Comparison of ENCODE assay signal across 21 cellular contexts in the genomic region with DNA sequence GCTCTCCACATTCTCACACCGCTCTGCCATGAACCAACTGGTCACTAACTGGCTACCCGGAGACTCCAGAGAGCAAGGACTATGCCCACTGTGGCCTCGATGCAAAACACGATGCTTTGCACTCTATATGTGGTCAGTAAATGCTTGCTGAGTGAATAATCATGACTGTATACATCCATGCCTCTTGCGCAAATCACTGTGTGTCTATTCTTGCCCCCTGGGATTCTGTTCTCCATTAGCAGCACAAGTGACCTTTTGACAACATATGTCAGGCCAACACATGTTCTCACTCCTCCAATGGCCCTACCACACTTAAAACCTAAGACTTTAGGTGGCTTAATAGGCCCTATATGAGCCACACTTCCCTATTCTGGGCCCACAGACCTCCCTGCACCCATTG. TPM values are rescaled to one million over a fixed set of nuclear protein-coding genes. Genes with fewer than 3 reads are reported as not detected.
DNase-seq lines count a peak whose midpoint lies in the region; ATAC-seq, FAIRE-seq and TF ChIP-seq lines count a peak whose summit lies in the region.
"Had no signal": no experiment of that assay in that cellular context is flagged by ENCODE, and none has a peak within 500 bp of the region (broad histone marks: within the 10 kb centered on the region; RNA-seq: fewer than 3 reads in every experiment).

No MANE protein-coding gene starts in this region.

- H3K27ac ChIP-seq in HepG2 (ENCODE audit: extremely low read length, insufficient read depth, low read length), result no peak overlapping the region
- no peak overlapping the region for H3K27ac ChIP-seq in right lobe of liver
- H3K27ac ChIP-seq in GM12878 (ENCODE audit: control insufficient read depth, insufficient read depth), result no peak overlapping the region
- no peak overlapping the region for H3K27ac ChIP-seq in mesendoderm (ENCODE audit: low read depth, low read length)
- H3K27ac ChIP-seq: C4-2B, heart left ventricle, SJCRH30 had no signal

- H4K20me1 ChIP-seq in HepG2 (ENCODE audit: insufficient read depth, low read length) (no peaks in the 10 kb centered on the region), GM12878 (ENCODE audit: control insufficient read depth, insufficient read depth) (no peaks in the 10 kb centered on the region)

- FAIRE-seq in HepG2 (lab: Jason Lieb, UNC), result no peak
- FAIRE-seq in GM12878 (lab: Jason Lieb, UNC), result no peak
- FAIRE-seq: GM18507, kidney had no signal

- SMC1A ChIA-PET in GM12878 (lab: Charles Lee; ENCODE audit: uncharacterized antibody, unreplicated experiment), result interaction anchor here (1.2 kb wide), 1 partner anchor 19 kb away, joined by 3 read pairs; no protein-coding TSS in a partner anchor

- no peak overlapping the region for H2BK5ac ChIP-seq in mesendoderm (ENCODE audit: low read length)

- WGBS in HepG2 (ENCODE audit: low lambda C conversion rate), result 78% methylated on average over 5 of the region's 5 CpGs
- WGBS in right lobe of liver (ENCODE audit: insufficient coverage, low coverage, low lambda C conversion rate, missing lambda C conversion rate), result 87% methylated on average over 3 of the region's 5 CpGs
- WGBS in GM12878 (ENCODE audit: insufficient coverage, insufficient replicate concordance, low lambda C conversion rate, missing lambda C conversion rate), result 27% methylated on average over 5 of the region's 5 CpGs
- no CpG with 5 or more reads among the region's 5 CpGs for WGBS in mesendoderm (ENCODE audit: extremely low coverage, insufficient coverage, low lambda C conversion rate)

- H3K4me1 ChIP-seq in HepG2 (ENCODE audit: insufficient read depth, low read length) (peaks cover 8% of the 10 kb centered on the region), right lobe of liver (no peaks in the 10 kb centered on the region), GM12878 (ENCODE audit: control insufficient read depth, insufficient read depth, low read length) (no peaks in the 10 kb centered on the region), mesendoderm (ENCODE audit: control insufficient read depth, low read depth, low read length) (no peaks in the 10 kb centered on the region), HAP-1 (no peaks in the 10 kb centered on the region)
- H3K4me1 ChIP-seq: SJCRH30 had no signal

- no peak overlapping the region for H2AK5ac ChIP-seq in mesendoderm (ENCODE audit: low read length)

- RAD21 ChIA-PET in GM12878 (lab: Charles Lee; ENCODE audit: unreplicated experiment), result no interaction called here

- in situ Hi-C loops in HepG2 (cut with HindIII; ENCODE audit: extremely low pct_ligation_motif_present, low pct_unique_long_range_greater_than_20kb), result no loop called here
- in situ Hi-C loops in GM12878 (cut with MboI), result no loop called here
- in situ Hi-C loops in HAP-1 (cut with MboI; ENCODE audit: low sequenced_read_pairs), result no loop called here

- H3K27me3 ChIP-seq in HepG2 (ENCODE audit: control insufficient read depth in 1 of 2, insufficient read depth in 2 of 2, low read length in 2 of 2), result no peaks in the 10 kb centered on the region
- no peaks in the 10 kb centered on the region for H3K27me3 ChIP-seq in right lobe of liver
- H3K27me3 ChIP-seq in GM12878 (replicated peaks in 1 of 2; ENCODE audit: control insufficient read depth in 2 of 2, insufficient read depth in 2 of 2, low read length in 1 of 2), result no peaks in the 10 kb centered on the region
- H3K27me3 ChIP-seq in mesendoderm (ENCODE audit: insufficient read depth, low read length, poor library complexity), result no peaks in the 10 kb centered on the region
- no peaks in the 10 kb centered on the region for H3K27me3 ChIP-seq in HAP-1 (ENCODE audit: low read depth)
- H3K27me3 ChIP-seq: heart left ventricle, SJCRH30 had no signal

- TF ChIP-seq RAD21 in HepG2 (CRISPR knock-in tag; IDR thresholded peaks at IDR 0.05) (no peak), GM12878 (IDR thresholded peaks at IDR 0.05; ENCODE audit: insufficient read depth, low read depth, low read length) (no peak)

- H3K36me3 ChIP-seq in HepG2 (replicated peaks in 1 of 2; ENCODE audit: control insufficient read depth in 1 of 2, insufficient read depth in 2 of 2, low read length in 2 of 2) (0 out of 5 replicates have a peak, but pooled peaks cover 0 to 1% of the 10 kb centered on the region in 2 experiments), right lobe of liver (no peaks in the 10 kb centered on the region), GM12878 (ENCODE audit: control insufficient read depth in 2 of 2, insufficient read depth in 2 of 2, low read length in 1 of 2) (no peaks in the 10 kb centered on the region), mesendoderm (ENCODE audit: control insufficient read depth, insufficient read depth, low read length) (no peaks in the 10 kb centered on the region), HAP-1 (replicated peaks) (no peaks in the 10 kb centered on the region)
- H3K36me3 ChIP-seq: heart left ventricle, SJCRH30 had no signal

- H3K4ac ChIP-seq in mesendoderm (ENCODE audit: low read depth, low read length), result no peak overlapping the region

- no peak overlapping the region for H2BK15ac ChIP-seq in mesendoderm (replicated peaks; ENCODE audit: low read depth)

- no peak overlapping the region for H3K4me2 ChIP-seq in HepG2 (ENCODE audit: low read depth, low read length)
- no peak overlapping the region for H3K4me2 ChIP-seq in GM12878 (ENCODE audit: control insufficient read depth, insufficient read depth)
- H3K4me2 ChIP-seq in mesendoderm (ENCODE audit: low read length), result no peak overlapping the region

- ATAC-seq in HepG2 (no peak), right lobe of liver (no peak), GM12878 (no peak)
- ATAC-seq: effector memory CD8-positive, alpha-beta T cell; heart left ventricle; stimulated activated naive CD8-positive, alpha-beta T cell treated with anti-CD3 and anti-CD28 coated beads, Interleukin-15, Interleukin-2, amounts not matched to agents 100 U/mL and 50 U/mL, for 24 hours had no signal

- no TSS peak for BruUV-seq in HepG2 (replicated peaks; lab: Mats Ljungman, UMichigan)
- no TSS peak for BruUV-seq in GM12878 (replicated peaks; lab: Mats Ljungman, UMichigan)

- POLR2A ChIA-PET in HepG2 (lab: Yijun Ruan, JAX) (no interaction called here), GM12878 (lab: Charles Lee) (no interaction called here)

- no peaks in the 10 kb centered on the region for H3K79me2 ChIP-seq in HepG2 (ENCODE audit: insufficient read depth, low read length)
- H3K79me2 ChIP-seq in GM12878 (ENCODE audit: control insufficient read depth, insufficient read depth, low read length), result no peaks in the 10 kb centered on the region
- H3K79me2 ChIP-seq in mesendoderm (ENCODE audit: control insufficient read depth, insufficient read depth, low read length), result no peaks in the 10 kb centered on the region

- TF ChIP-seq POLR2A in HepG2 (IDR thresholded peaks at IDR 0.05; ENCODE audit: insufficient read depth in 1 of 2, low read depth in 2 of 2, low read length in 2 of 2) (no peak), right lobe of liver (IDR thresholded peaks at IDR 0.05) (no peak), GM12878 (IDR thresholded peaks at IDR 0.05; ENCODE audit: low read depth, low read length) (no peak)

- H4K8ac ChIP-seq in mesendoderm (ENCODE audit: low read depth, low read length), result no peak overlapping the region

- H3K9ac ChIP-seq in HepG2 (ENCODE audit: insufficient read depth, low read depth, low read length) (no peak overlapping the region), GM12878 (ENCODE audit: control insufficient read depth, insufficient read depth, low read length) (no peak overlapping the region), mesendoderm (ENCODE audit: low read length) (no peak overlapping the region)

- no peak overlapping the region for H4K5ac ChIP-seq in mesendoderm (ENCODE audit: low read length)

- H3K4me3 ChIP-seq in HepG2 (replicated peaks in 1 of 3; ENCODE audit: insufficient read depth in 1 of 3, low read depth in 2 of 3, low read length in 3 of 3), result no peak overlapping the region
- no peak overlapping the region for H3K4me3 ChIP-seq in right lobe of liver
- H3K4me3 ChIP-seq in GM12878, result no peak overlapping the region
- no peak overlapping the region for H3K4me3 ChIP-seq in foreskin fibroblast (ENCODE audit: low read depth in 1 of 2, low read length in 2 of 2)
- H3K4me3 ChIP-seq in mesendoderm (ENCODE audit: low read length), result no peak overlapping the region
- no peak overlapping the region for H3K4me3 ChIP-seq in HAP-1
- H3K4me3 ChIP-seq: heart left ventricle, SJCRH30 had no signal

- no peak overlapping the region for H3K56ac ChIP-seq in mesendoderm (ENCODE audit: low read length)

- TF ChIP-seq EP300 in HepG2 (IDR thresholded peaks at IDR 0.05; ENCODE audit: low read depth in 2 of 2, low read length in 2 of 2) (no peak), HepG2 (CRISPR knock-in tag; IDR thresholded peaks at IDR 0.05; ENCODE audit: borderline replicate concordance) (no peak), GM12878 (IDR thresholded peaks at IDR 0.05; ENCODE audit: borderline replicate concordance in 1 of 2, control insufficient read depth in 1 of 2, low read depth in 2 of 2, low read length in 2 of 2) (no peak)

- no peak overlapping the region for H2BK120ac ChIP-seq in mesendoderm (ENCODE audit: low read depth, low read length)

- intact Hi-C loops in HepG2 (cut with micrococcal nuclease; ENCODE audit: unreplicated experiment) (no loop called here), right lobe of liver (cut with DNase I) (no loop called here), GM12878 (cut with micrococcal nuclease; ENCODE audit: unreplicated experiment) (no loop called here)

- H3K23ac ChIP-seq in mesendoderm (ENCODE audit: low read length), result no peak overlapping the region

- H3K79me1 ChIP-seq in mesendoderm (ENCODE audit: low read length), result peaks cover 11% of the 10 kb centered on the region

- CTCF ChIA-PET in HepG2 (lab: Yijun Ruan, JAX; ENCODE audit: low intra/inter-chr PET ratio, low total read pairs), result no interaction called here
- CTCF ChIA-PET in GM12878 (lab: Yijun Ruan, JAX), result interaction anchor here (1.0 kb wide), 1 partner anchor 10 kb away, joined by 3 read pairs; no protein-coding TSS in a partner anchor

- no peak for TF ChIP-seq CTCF in HepG2 (CRISPR knock-in tag; IDR thresholded peaks at IDR 0.05)
- TF ChIP-seq CTCF in right lobe of liver (IDR thresholded peaks at IDR 0.05), result no peak
- no peak for TF ChIP-seq CTCF in GM12878 (IDR thresholded peaks at IDR 0.05 in 2 of 3, conservative IDR thresholded peaks at IDR 0.05 in 1 of 3; ENCODE audit: control insufficient read depth in 2 of 3, extremely low read depth in 1 of 3, insufficient read depth in 1 of 3, low read depth in 3 of 3, low read length in 3 of 3)
- TF ChIP-seq CTCF in foreskin fibroblast (IDR thresholded peaks at IDR 0.05; ENCODE audit: low read depth, low read length), result no peak

- H3K9me3 ChIP-seq in HepG2 (ENCODE audit: low read length) (no peaks in the 10 kb centered on the region), right lobe of liver (no peaks in the 10 kb centered on the region), GM12878 (replicated peaks; ENCODE audit: control insufficient read depth, insufficient read depth, low read length) (no peaks in the 10 kb centered on the region; the same call in 2 of the 3 replicates), HAP-1 (no peaks in the 10 kb centered on the region; the same call in none of the 2 replicates)
- H3K9me3 ChIP-seq: heart left ventricle, SJCRH30 had no signal

- no peak overlapping the region for H3K18ac ChIP-seq in mesendoderm (ENCODE audit: low read length)

- H2AFZ ChIP-seq in HepG2 (ENCODE audit: low read length), result no peak overlapping the region
- no peak overlapping the region for H2AFZ ChIP-seq in GM12878 (ENCODE audit: control insufficient read depth, low read depth, low read length)

- DNase-seq in HepG2 (ENCODE audit: low spot score), result no peak
- DNase-seq in right lobe of liver, result no peak
- DNase-seq in GM12878 (ENCODE audit: low read depth, low spot score), result no peak
- DNase-seq in foreskin fibroblast, result peak; percentile 57 to 82
- DNase-seq in NCI-H774 (lab: John Stamatoyannopoulos, UW), result no peak
- no peak for DNase-seq in germinal center (ENCODE audit: low spot score)
- DNase-seq in mesendoderm, result no peak
- DNase-seq in HAP-1 (ENCODE audit: low spot score in 2 of 2), result no peak
- DNase-seq: 8988T; activated CD4-positive, CD25-positive, alpha-beta regulatory T cell treated with anti-CD3 and anti-CD28 coated beads, Interleukin-2, amount 50 U/mL, for 72 hours; central memory CD4-positive, alpha-beta T cell; DMS153; effector memory CD8-positive, alpha-beta T cell; H7; heart left ventricle; kidney; NCI-H187; SJCRH30; stimulated activated naive CD8-positive, alpha-beta T cell treated with anti-CD3 and anti-CD28 coated beads, Interleukin-15, Interleukin-2, amounts not matched to agents 100 U/mL and 50 U/mL, for 24 hours had no signal

RNA-seq across cellular contexts. Expression of a gene that starts 16.9 kb away (rescaled TPM):
- total RNA-seq in HepG2 (2016; rRNA removed; fragmentation: Illumina TruSeq; extraction: Trizol) (18.0 and 23.3 TPM in 2 replicates), right lobe of liver (10 to 100 TPM in 5 of 6 experiments, 1 to 10 TPM in 1; 8.4 to 15.9 (median 11.7) TPM), GM12878 (2014; rRNA removed) (3.4 and 3.9 TPM in 2 replicates), GM12878 (2014; rRNA removed; fragmentation: Illumina TruSeq; extraction: Trizol) (3.5 and 3.7 TPM in 2 replicates), GM12878 (2021) (3.0 and 3.5 TPM in 2 replicates)
- 9.2 and 11.4 TPM in 2 replicates for total RNA-seq in HepG2 (2016; cell fraction: cytosol; rRNA removed; fragmentation: Illumina TruSeq; extraction: Trizol; ENCODE audit: low read depth)
- 17.5 and 21.2 TPM in 2 replicates for total RNA-seq in HepG2 (2016; cell fraction: insoluble cytoplasmic fraction; rRNA removed; fragmentation: Illumina TruSeq; extraction: Trizol)
- 11.3 and 16.2 TPM in 2 replicates for total RNA-seq in HepG2 (2016; cell fraction: membrane; rRNA removed; fragmentation: Illumina TruSeq; extraction: Trizol)
- 24.2 TPM in 2 replicates for total RNA-seq in HepG2 (2016; cell fraction: nucleus; rRNA removed; fragmentation: Illumina TruSeq; extraction: Trizol)
- polyA plus RNA-seq in HepG2 (2011; rRNA removed) (6.2 and 6.9 TPM in 2 replicates), GM12878 (2011; rRNA removed) (5.2 and 6.6 TPM in 2 replicates), GM12878 (2014; fragmentation: Illumina TruSeq; extraction: Trizol) (2.7 and 3.3 TPM in 2 replicates), GM12878 (2014; fragmentation: Nextera tagmentation; extraction: Ambion mirVana) (under 1 TPM; 0.21 to 0.64 TPM), GM12878 (2014; rRNA removed) (2.7 TPM in 2 replicates), GM12878 (2016; fragmentation: Nextera tagmentation; extraction: Ambion mirVana) (1 to 10 TPM; 2.3 to 2.6 TPM)
- polyA plus RNA-seq in HepG2 (2011; cell fraction: cytosol; rRNA removed), result 5.1 and 7.1 TPM in 2 replicates
- polyA plus RNA-seq in HepG2 (2011; cell fraction: nucleus; rRNA removed), result 7.2 and 8.6 TPM in 2 replicates
- polyA plus RNA-seq in HepG2 (2012), result 6.4 and 7.5 TPM in 2 replicates
- 0.37 and 0.47 TPM in 2 replicates for polyA plus RNA-seq in HepG2 (2016; cell fraction: cytosol; fragmentation: Illumina TruSeq; extraction: Trizol; ENCODE audit: low read depth)
- polyA plus RNA-seq in HepG2 (2016; cell fraction: insoluble cytoplasmic fraction; fragmentation: Illumina TruSeq; extraction: Trizol; ENCODE audit: low read depth), result 19.2 and 19.4 TPM in 2 replicates
- polyA plus RNA-seq in HepG2 (2016; cell fraction: membrane; fragmentation: Illumina TruSeq; extraction: Trizol; ENCODE audit: low read depth), result 1.4 TPM in 2 replicates
- 11.5 and 13.4 TPM in 2 replicates for polyA plus RNA-seq in HepG2 (2016; cell fraction: nucleus; fragmentation: Illumina TruSeq; extraction: Trizol; ENCODE audit: insufficient read depth, low read depth)
- polyA minus RNA-seq in HepG2 (2011; rRNA and poly(A)+ RNA removed; ENCODE audit: low replicate concordance), result 2.9 and 11.2 TPM in 2 replicates
- 8.8 and 11.3 TPM in 2 replicates for polyA minus RNA-seq in HepG2 (2011; cell fraction: cytosol; rRNA and poly(A)+ RNA removed)
- 33.9 and 35.4 TPM in 2 replicates for polyA minus RNA-seq in HepG2 (2011; cell fraction: nucleus; rRNA and poly(A)+ RNA removed)
- total RNA-seq in GM12878 (2013; cell fraction: nucleolus; rRNA removed), result 14.3 and 15.2 TPM in 2 replicates
- 1.2 TPM for polyA plus RNA-seq in GM12878 (2011; ENCODE audit: low read depth)
- 3.7 and 5.7 TPM in 2 replicates for polyA plus RNA-seq in GM12878 (2011; cell fraction: cytosol; rRNA removed)
- 5.4 and 6.3 TPM in 2 replicates for polyA plus RNA-seq in GM12878 (2011; cell fraction: nucleus; rRNA removed)
- 1.2 and 1.5 TPM in 2 replicates for polyA plus RNA-seq in GM12878 (2012)
- polyA minus RNA-seq in GM12878 (2011; rRNA and poly(A)+ RNA removed), result 8.4 and 8.6 TPM in 2 replicates
- polyA minus RNA-seq in GM12878 (2011; cell fraction: cytosol; rRNA and poly(A)+ RNA removed), result 2.1 and 3.2 TPM in 2 replicates
- 8.8 and 13.9 TPM in 2 replicates for polyA minus RNA-seq in GM12878 (2011; cell fraction: nucleus; rRNA and poly(A)+ RNA removed)
- 5.0 TPM for polyA plus RNA-seq in mesendoderm (2013, experiment 1 of 2)
- polyA plus RNA-seq in mesendoderm (2013, experiment 2 of 2), result 5.5 TPM

Comparison
In these comparisons a context has a peak if more than half of its experiments do, and no peak if none do; other contexts are left out.
1. DNase-seq: peak in foreskin fibroblast (2 of 2); none in HepG2 (single experiment), right lobe of liver (0 of 3), GM12878 (single experiment), NCI-H774 (single experiment), germinal center (single experiment), mesendoderm (single experiment) and HAP-1 (0 of 2).